In the genomic region with DNA sequence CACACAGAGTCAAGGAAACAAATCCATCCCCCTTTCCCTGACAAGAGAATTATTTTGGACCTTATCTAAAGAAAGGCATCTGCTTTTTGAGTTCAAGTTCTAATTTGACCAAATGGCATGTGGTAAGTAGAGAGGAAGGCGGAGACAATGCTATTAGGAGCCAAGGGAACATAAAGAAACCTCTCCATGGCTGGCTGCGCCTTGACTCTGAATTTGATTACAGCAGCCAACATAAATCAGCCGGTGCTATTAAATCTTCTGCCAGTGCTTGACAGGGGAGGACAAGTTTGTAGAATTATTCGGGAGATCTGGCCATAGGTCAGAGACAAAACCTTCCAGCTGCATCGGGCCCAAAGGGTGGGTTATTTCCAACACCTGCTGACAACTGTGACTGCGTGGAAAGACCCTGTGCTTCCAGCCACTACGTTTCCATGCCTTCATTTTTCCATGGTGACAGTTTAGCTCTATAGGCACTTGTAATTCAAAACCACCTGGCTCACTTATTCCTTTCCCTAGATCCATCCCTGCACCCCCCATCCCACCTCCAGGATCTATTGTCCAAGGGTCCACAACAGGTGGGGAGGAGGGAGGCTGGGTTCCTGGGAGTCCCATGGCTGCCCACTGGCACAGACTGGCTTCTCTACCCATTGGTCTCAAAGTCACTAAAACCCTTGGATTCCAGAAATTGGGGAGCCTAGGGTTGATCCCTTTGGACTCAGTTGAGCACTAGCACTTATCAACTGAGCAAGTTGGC, we compare ENCODE assay signal across 20 cellular contexts.
"Had no signal": no experiment of that assay in that cellular context is flagged by ENCODE, and none has a peak within 500 bp of the region (broad histone marks: within the 10 kb centered on the region; RNA-seq: fewer than 3 reads in every experiment).

No MANE protein-coding gene starts in this region.

- H3K27me3 ChIP-seq: ascending aorta, heart left ventricle, right atrium auricular region, tibial nerve, uterus had no signal

- H3K9me3 ChIP-seq: ascending aorta, heart left ventricle, left ventricle myocardium inferior, right atrium auricular region, tibial nerve, uterus had no signal

- H3K27ac ChIP-seq: ascending aorta, heart left ventricle, left ventricle myocardium inferior, right atrium auricular region, tibial nerve, uterus, WERI-Rb-1 had no signal

- ATAC-seq: stimulated activated naive CD8-positive, alpha-beta T cell treated with anti-CD3 and anti-CD28 coated beads, Interleukin-15, Interleukin-2, amounts not matched to agents 100 U/mL and 50 U/mL, for 24 hours had no signal

- H3K4me3 ChIP-seq: ascending aorta, heart left ventricle, left ventricle myocardium inferior, right atrium auricular region, tibial nerve, uterus had no signal

- DNase-seq: activated CD4-positive, alpha-beta T cell treated with anti-CD3 and anti-CD28 coated beads for 1 hour; activated CD8-positive, alpha-beta memory T cell treated with anti-CD3 and anti-CD28 coated beads for 24 hours; activated CD8-positive, alpha-beta memory T cell treated with anti-CD3 and anti-CD28 coated beads, Interleukin-2, amount 50 U/mL, for 48 hours; activated gamma-delta T cell; activated T-cell treated with anti-CD3 and anti-CD28 coated beads, Interleukin-2, amount 50 U/mL, for 48 hours; cortex of kidney; erythroblast; foreskin melanocyte; heart left ventricle; kidney; left ventricle myocardium inferior; mammary epithelial cell; stimulated activated CD4-positive, alpha-beta T cell treated with anti-CD3 and anti-CD28 coated beads, Interleukin-2, amount 100 ng/mL, for 24 hours; stimulated activated naive CD8-positive, alpha-beta T cell treated with anti-CD3 and anti-CD28 coated beads, Interleukin-15, Interleukin-2, amounts not matched to agents 100 U/mL and 50 U/mL, for 24 hours; substantia nigra; uterus had no signal

- H3K36me3 ChIP-seq: ascending aorta, heart left ventricle, left ventricle myocardium inferior, right atrium auricular region, tibial nerve, uterus, WERI-Rb-1 had no signal

- H3K4me1 ChIP-seq: ascending aorta, uterus had no signal
